In the genomic region with DNA sequence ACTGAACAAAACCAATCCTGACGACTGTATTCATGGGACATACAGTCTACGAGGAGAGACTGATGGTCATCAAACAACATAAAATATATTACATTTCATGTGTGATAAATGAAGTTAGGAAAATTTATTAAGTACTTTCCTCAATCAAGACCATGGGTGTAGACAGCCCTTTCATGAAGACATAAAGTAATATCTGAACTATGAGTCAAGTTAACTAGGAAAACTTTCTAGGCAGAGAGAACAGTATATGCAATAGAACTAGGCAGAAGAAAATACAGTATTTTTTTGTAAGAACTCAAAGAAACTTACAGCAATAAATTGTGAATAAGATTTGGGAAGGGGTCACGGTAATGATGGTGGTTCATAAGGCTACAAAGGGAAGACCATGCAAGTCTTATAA, we compare ENCODE assay signal across 19 cellular contexts.
DNase-seq lines count a peak whose midpoint lies in the region; ATAC-seq lines count a peak whose summit lies in the region.
"Had no signal": no experiment of that assay in that cellular context is flagged by ENCODE, and none has a peak within 500 bp of the region (broad histone marks: within the 10 kb centered on the region; RNA-seq: fewer than 3 reads in every experiment).

No MANE protein-coding gene starts in this region.

- no peak overlapping the region for H3K27ac Mint-ChIP-seq in activated CD4-positive, alpha-beta T cell treated with anti-CD3 and anti-CD28 coated beads for 36 hours
- H3K27ac Mint-ChIP-seq in stimulated activated naive CD8-positive, alpha-beta T cell treated with anti-CD3 and anti-CD28 coated beads, Interleukin-15, amount 100 ng/mL, for 72 hours, result no peak overlapping the region
- H3K27ac Mint-ChIP-seq in stimulated activated naive B cell treated with anti-CD40 and anti-IgM and Interleukin-4, amounts not matched to agents 10 μg/mL and 1 μg/mL and 100 μg/mL, for 72 hours, result peak overlapping the region; percentile 62
- H3K27ac Mint-ChIP-seq: CD4-positive, alpha-beta T cell; CD8-positive, alpha-beta memory T cell had no signal

- no peak for DNase-seq in activated CD4-positive, alpha-beta T cell treated with anti-CD3 and anti-CD28 coated beads for 36 hours
- DNase-seq in activated CD4-positive, alpha-beta T cell treated with anti-CD3 and anti-CD28 coated beads, Interleukin-2, amount 50 U/mL, for 1 hour, result no peak
- DNase-seq in stimulated activated naive CD8-positive, alpha-beta T cell treated with anti-CD3 and anti-CD28 coated beads, Interleukin-15, Interleukin-2, amounts not matched to agents 100 U/mL and 50 U/mL, for 24 hours, result no peak
- no peak for DNase-seq in stimulated activated naive CD8-positive, alpha-beta T cell treated with anti-CD3 and anti-CD28 coated beads, Interleukin-15, amount 100 ng/mL, for 72 hours
- no peak for DNase-seq in stimulated activated naive B cell treated with anti-CD40 and anti-IgM and Interleukin-4, amounts not matched to agents 10 μg/mL and 1 μg/mL and 100 μg/mL, for 72 hours
- no peak for DNase-seq in iPS-NIHi7 (ENCODE audit: extremely low spot score)
- DNase-seq: AML-193; BE2C; CD4-positive, alpha-beta T cell; CD8-positive, alpha-beta memory T cell; DMS 273 treated with DMSO at 0.1 percent for 48 hours; DMS79; EL; GDM1; GM23248; H9 had no signal

- H3K36me3 Mint-ChIP-seq in activated CD4-positive, alpha-beta T cell treated with anti-CD3 and anti-CD28 coated beads for 36 hours (ENCODE audit: low read depth), result peaks cover 6% of the 10 kb centered on the region
- peaks cover 6 to 19% of the 10 kb centered on the region in 2 donors for H3K36me3 Mint-ChIP-seq in stimulated activated naive B cell treated with anti-CD40 and anti-IgM and Interleukin-4, amounts not matched to agents 10 μg/mL and 1 μg/mL and 100 μg/mL, for 72 hours

- no peak overlapping the region for H3K4me3 Mint-ChIP-seq in activated CD4-positive, alpha-beta T cell treated with anti-CD3 and anti-CD28 coated beads for 36 hours
- H3K4me3 Mint-ChIP-seq in stimulated activated naive CD8-positive, alpha-beta T cell treated with anti-CD3 and anti-CD28 coated beads, Interleukin-15, amount 100 ng/mL, for 72 hours, result no peak overlapping the region
- H3K4me3 Mint-ChIP-seq in stimulated activated naive B cell treated with anti-CD40 and anti-IgM and Interleukin-4, amounts not matched to agents 10 μg/mL and 1 μg/mL and 100 μg/mL, for 72 hours, result no peak overlapping the region
- H3K4me3 Mint-ChIP-seq: CD14-positive monocyte; CD4-positive, alpha-beta T cell; CD8-positive, alpha-beta memory T cell; H9 had no signal

- H3K27me3 Mint-ChIP-seq in activated CD4-positive, alpha-beta T cell treated with anti-CD3 and anti-CD28 coated beads for 36 hours, result no peaks in the 10 kb centered on the region
- no peaks in the 10 kb centered on the region for H3K27me3 Mint-ChIP-seq in stimulated activated naive CD8-positive, alpha-beta T cell treated with anti-CD3 and anti-CD28 coated beads, Interleukin-15, amount 100 ng/mL, for 72 hours
- H3K27me3 Mint-ChIP-seq in stimulated activated naive B cell treated with anti-CD40 and anti-IgM and Interleukin-4, amounts not matched to agents 10 μg/mL and 1 μg/mL and 100 μg/mL, for 72 hours, result no peaks in the 10 kb centered on the region
- H3K27me3 Mint-ChIP-seq: CD4-positive, alpha-beta T cell; CD8-positive, alpha-beta memory T cell had no signal

- intact Hi-C loops in activated CD4-positive, alpha-beta T cell treated with anti-CD3 and anti-CD28 coated beads for 36 hours (cut with DNase I, micrococcal nuclease), result loop anchor here in 1 of 2 experiments (10.0 kb wide), 1 partner anchor 138 kb away; no protein-coding TSS in a partner anchor

- H3K9me3 Mint-ChIP-seq in activated CD4-positive, alpha-beta T cell treated with anti-CD3 and anti-CD28 coated beads for 36 hours (ENCODE audit: low read depth), result no peaks in the 10 kb centered on the region
- H3K9me3 Mint-ChIP-seq in stimulated activated naive CD8-positive, alpha-beta T cell treated with anti-CD3 and anti-CD28 coated beads, Interleukin-15, amount 100 ng/mL, for 72 hours, result no peaks in the 10 kb centered on the region
- peaks cover 0 to 3% of the 10 kb centered on the region in 2 donors for H3K9me3 Mint-ChIP-seq in stimulated activated naive B cell treated with anti-CD40 and anti-IgM and Interleukin-4, amounts not matched to agents 10 μg/mL and 1 μg/mL and 100 μg/mL, for 72 hours
- H3K9me3 Mint-ChIP-seq: CD14-positive monocyte; CD4-positive, alpha-beta T cell; CD8-positive, alpha-beta memory T cell; H9 had no signal

- POLR2A ChIA-PET in activated CD4-positive, alpha-beta T cell treated with anti-CD3 and anti-CD28 coated beads for 36 hours (lab: Charles Lee), result no interaction called here

- CTCF ChIA-PET in activated CD4-positive, alpha-beta T cell treated with anti-CD3 and anti-CD28 coated beads for 36 hours (lab: Charles Lee), result no interaction called here

- H3K4me1 Mint-ChIP-seq in activated CD4-positive, alpha-beta T cell treated with anti-CD3 and anti-CD28 coated beads for 36 hours, result peaks cover 34% of the 10 kb centered on the region
- peaks cover 29% of the 10 kb centered on the region for H3K4me1 Mint-ChIP-seq in stimulated activated naive CD8-positive, alpha-beta T cell treated with anti-CD3 and anti-CD28 coated beads, Interleukin-15, amount 100 ng/mL, for 72 hours
- H3K4me1 Mint-ChIP-seq in stimulated activated naive B cell treated with anti-CD40 and anti-IgM and Interleukin-4, amounts not matched to agents 10 μg/mL and 1 μg/mL and 100 μg/mL, for 72 hours, result peaks cover 18 to 41% of the 10 kb centered on the region in 2 donors

- peak; percentile 39 for ATAC-seq in activated CD4-positive, alpha-beta T cell treated with anti-CD3 and anti-CD28 coated beads for 36 hours
- ATAC-seq in stimulated activated naive CD8-positive, alpha-beta T cell treated with anti-CD3 and anti-CD28 coated beads, Interleukin-15, Interleukin-2, amounts not matched to agents 100 U/mL and 50 U/mL, for 24 hours, result peak; percentile 44
- ATAC-seq in stimulated activated naive CD8-positive, alpha-beta T cell treated with anti-CD3 and anti-CD28 coated beads, Interleukin-15, amount 100 ng/mL, for 72 hours, result no peak
- ATAC-seq in stimulated activated naive B cell treated with anti-CD40 and anti-IgM and Interleukin-4, amounts not matched to agents 10 μg/mL and 1 μg/mL and 100 μg/mL, for 72 hours (replicated peaks), result no peak
- ATAC-seq: GM12878, HCT116 had no signal

Comparison
In these comparisons a context has a peak if more than half of its experiments do, and no peak if none do; other contexts are left out.
1. ATAC-seq: peak in activated CD4-positive, alpha-beta T cell treated with anti-CD3 and anti-CD28 coated beads for 36 hours (single experiment) and stimulated activated naive CD8-positive, alpha-beta T cell treated with anti-CD3 and anti-CD28 coated beads, Interleukin-15, Interleukin-2, amounts not matched to agents 100 U/mL and 50 U/mL, for 24 hours (single experiment); none in stimulated activated naive CD8-positive, alpha-beta T cell treated with anti-CD3 and anti-CD28 coated beads, Interleukin-15, amount 100 ng/mL, for 72 hours (single experiment) and stimulated activated naive B cell treated with anti-CD40 and anti-IgM and Interleukin-4, amounts not matched to agents 10 μg/mL and 1 μg/mL and 100 μg/mL, for 72 hours (0 of 2).